In the genomic region with DNA sequence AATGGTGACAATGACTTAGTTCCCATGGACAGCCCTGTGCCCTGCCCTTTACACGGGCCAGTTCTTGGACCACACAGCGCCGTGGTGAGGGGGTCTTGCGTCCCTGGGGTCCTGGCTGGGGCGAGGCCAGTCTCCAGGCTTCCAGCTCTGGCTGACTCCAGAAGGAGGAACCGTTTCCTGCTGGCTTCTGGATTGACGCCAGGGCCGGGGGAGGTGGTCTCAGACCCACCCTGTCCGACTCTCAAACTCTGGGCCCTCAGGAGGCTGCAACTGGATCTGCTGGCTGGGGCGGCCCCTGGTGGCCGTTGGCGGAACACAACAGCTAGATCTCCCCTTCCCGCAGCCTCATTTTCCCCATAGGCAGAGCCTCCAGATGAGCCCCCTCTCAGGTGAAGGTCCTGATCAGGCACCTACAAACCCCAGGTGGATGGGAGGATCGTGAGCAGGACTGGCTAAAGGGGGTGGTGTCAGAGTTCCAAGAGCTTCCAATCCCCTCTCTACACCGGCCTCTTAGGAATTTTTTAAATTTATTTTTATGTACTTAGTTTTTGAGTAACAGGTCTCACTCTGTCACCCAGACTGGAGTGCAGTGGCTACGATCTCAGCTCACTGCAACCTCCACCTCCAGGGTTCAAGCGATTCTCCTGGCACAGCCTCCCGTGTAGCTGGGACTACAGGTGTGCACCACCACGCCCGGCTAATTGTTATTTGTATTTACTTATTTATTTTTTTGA, we compare ENCODE assay signal across 8 cellular contexts. TPM values are rescaled to one million over a fixed set of nuclear protein-coding genes. Genes with fewer than 3 reads are reported as not detected.
DNase-seq lines count a peak whose midpoint lies in the region; ATAC-seq and TF ChIP-seq lines count a peak whose summit lies in the region.

No MANE protein-coding gene starts in this region.

- H3K9me3 Mint-ChIP-seq in activated T-helper 2 cell treated with anti-CD3 and anti-CD28 coated beads, Interferon-gamma antibody, Interleukin-2, Interleukin-4, amounts not matched to agents 10 μg/mL and 5 μg/mL and 100 μg/mL, durations not matched to agents 14 hours and 24 hours and 36 hours = peaks cover 4% of the 10 kb centered on the region

- no TSS peak for BruUV-seq in Panc1 (replicated peaks; lab: Mats Ljungman, UMichigan)

- intact Hi-C loops in Panc1 (cut with micrococcal nuclease; ENCODE audit: unreplicated experiment) = loop anchor here (2.0 kb wide), 1 partner anchor 41 kb away; no protein-coding TSS in a partner anchor
- intact Hi-C loops in activated T-helper 2 cell treated with anti-CD3 and anti-CD28 coated beads, Interferon-gamma antibody, Interleukin-2, Interleukin-4, amounts not matched to agents 10 μg/mL and 5 μg/mL and 100 μg/mL, durations not matched to agents 14 hours and 24 hours and 36 hours (cut with micrococcal nuclease) = loop anchor here (1.0 to 2.0 kb wide), 2 partner anchors 40 to 93 kb away; no protein-coding TSS in a partner anchor
- intact Hi-C loops in head of caudate nucleus (cut with DNase I) = loop anchor here (5.0 kb wide), 1 partner anchor 39 kb away; no protein-coding TSS in a partner anchor

- no peak overlapping the region for H3K27ac Mint-ChIP-seq in activated T-helper 2 cell treated with anti-CD3 and anti-CD28 coated beads, Interferon-gamma antibody, Interleukin-2, Interleukin-4, amounts not matched to agents 10 μg/mL and 5 μg/mL and 100 μg/mL, durations not matched to agents 14 hours and 24 hours and 36 hours

- CTCF ChIA-PET in Panc1 (lab: Charles Lee) = interaction anchor here (0.6 kb wide), 2 partner anchors 8 to 41 kb away, joined by 3 to 5 read pairs; no protein-coding TSS in a partner anchor

- H3K4me3 ChIP-seq in H7 (ENCODE audit: insufficient read depth, low read depth, low read length) = no peak overlapping the region
- no peak overlapping the region for H3K4me3 ChIP-seq in Panc1 (ENCODE audit: low read depth in 2 of 2, low read length in 2 of 2)

- in situ Hi-C loops in Panc1 (cut with HindIII; ENCODE audit: low pct_unique_long_range_greater_than_20kb, low sequenced_read_pairs) = no loop called here

- POLR2A ChIA-PET in Panc1 (lab: Charles Lee) = no interaction called here

- H3K4me1 Mint-ChIP-seq in activated T-helper 2 cell treated with anti-CD3 and anti-CD28 coated beads, Interferon-gamma antibody, Interleukin-2, Interleukin-4, amounts not matched to agents 10 μg/mL and 5 μg/mL and 100 μg/mL, durations not matched to agents 14 hours and 24 hours and 36 hours (ENCODE audit: low read depth) = peaks cover 6% of the 10 kb centered on the region

- H3K9me3 ChIP-seq in Panc1 (ENCODE audit: control insufficient read depth, insufficient read depth, low read depth, low read length) = no peaks in the 10 kb centered on the region; the same call in 1 of the 2 replicates

- H3K36me3 ChIP-seq in H7 (replicated peaks; ENCODE audit: control insufficient read depth, insufficient read depth, low read length) (no peaks in the 10 kb centered on the region), Panc1 (ENCODE audit: control insufficient read depth, insufficient read depth, low read length) (no peaks in the 10 kb centered on the region)

- peaks cover 11% of the 10 kb centered on the region for H3K27me3 ChIP-seq in H7 (ENCODE audit: control insufficient read depth, insufficient read depth, low read length)
- no peaks in the 10 kb centered on the region for H3K27me3 ChIP-seq in Panc1 (ENCODE audit: control insufficient read depth, insufficient read depth, low read length)

- TF ChIP-seq CTCF in Panc1 (IDR thresholded peaks at IDR 0.05) = peak; percentile 91

- ATAC-seq in Panc1 (peak; percentile 66), HG03460 (IDR thresholded peaks at IDR 0.05; ENCODE audit: unreplicated experiment) (no peak), GM21786 (IDR thresholded peaks at IDR 0.05; ENCODE audit: unreplicated experiment) (no peak)

- peaks cover 17% of the 10 kb centered on the region for H3K27me3 Mint-ChIP-seq in activated T-helper 2 cell treated with anti-CD3 and anti-CD28 coated beads, Interferon-gamma antibody, Interleukin-2, Interleukin-4, amounts not matched to agents 10 μg/mL and 5 μg/mL and 100 μg/mL, durations not matched to agents 14 hours and 24 hours and 36 hours (ENCODE audit: low read depth)

- no peak overlapping the region for H3K27ac ChIP-seq in Panc1 (ENCODE audit: low read length)

- DNase-seq in AML-193 (lab: John Stamatoyannopoulos, UW) = peak; percentile 10 to 19
- DNase-seq in H7 = peak; percentile 94
- no peak for DNase-seq in Panc1 (ENCODE audit: low read depth, low spot score)
- peak; percentile 49 for DNase-seq in activated T-helper 2 cell treated with anti-CD3 and anti-CD28 coated beads, Interferon-gamma antibody, Interleukin-2, Interleukin-4, amounts not matched to agents 10 μg/mL and 5 μg/mL and 100 μg/mL, durations not matched to agents 14 hours and 24 hours and 36 hours (ENCODE audit: low spot score)
- peak in 38 of 42 donors; percentile 14 to 73 (median 45) for DNase-seq in head of caudate nucleus
- DNase-seq in retina = peak; percentile 74

- peaks cover 4% of the 10 kb centered on the region; the same call in 1 of the 2 replicates for H3K4me1 ChIP-seq in Panc1 (ENCODE audit: control insufficient read depth, insufficient read depth, low read length)

- no peak overlapping the region for H3K4me3 Mint-ChIP-seq in activated T-helper 2 cell treated with anti-CD3 and anti-CD28 coated beads, Interferon-gamma antibody, Interleukin-2, Interleukin-4, amounts not matched to agents 10 μg/mL and 5 μg/mL and 100 μg/mL, durations not matched to agents 14 hours and 24 hours and 36 hours (ENCODE audit: low read depth)

- peaks cover under 1% of the 10 kb centered on the region for H3K36me3 Mint-ChIP-seq in activated T-helper 2 cell treated with anti-CD3 and anti-CD28 coated beads, Interferon-gamma antibody, Interleukin-2, Interleukin-4, amounts not matched to agents 10 μg/mL and 5 μg/mL and 100 μg/mL, durations not matched to agents 14 hours and 24 hours and 36 hours (ENCODE audit: low read depth)

RNA-seq across cellular contexts. Expression of a gene that starts 8.0 kb away (rescaled TPM):
- total RNA-seq in H7 (2014; rRNA removed; shearing (Covaris generic)) = 0.42 and 1.5 TPM in 2 replicates
- 0.51 TPM for total RNA-seq in Panc1 (2021; ENCODE audit: unreplicated experiment)
- not detected for polyA plus RNA-seq in Panc1 (2012; ENCODE audit: insufficient read length)
- 1.5 and 2.4 TPM in 2 replicates for total RNA-seq in activated T-helper 2 cell treated with anti-CD3 and anti-CD28 coated beads, Interferon-gamma antibody, Interleukin-2, Interleukin-4, amounts not matched to agents 10 μg/mL and 5 μg/mL and 100 μg/mL, durations not matched to agents 14 hours and 24 hours and 36 hours

RNA-seq across cellular contexts. Expression of a gene that starts 8.9 kb away (rescaled TPM):
- total RNA-seq in H7 (2014; rRNA removed; shearing (Covaris generic)) = not detected in 2 replicates
- total RNA-seq in Panc1 (2021; ENCODE audit: unreplicated experiment) = 0.08 TPM
- not detected for polyA plus RNA-seq in Panc1 (2012; ENCODE audit: insufficient read length)
- total RNA-seq in activated T-helper 2 cell treated with anti-CD3 and anti-CD28 coated beads, Interferon-gamma antibody, Interleukin-2, Interleukin-4, amounts not matched to agents 10 μg/mL and 5 μg/mL and 100 μg/mL, durations not matched to agents 14 hours and 24 hours and 36 hours = not detected in 2 replicates

RNA-seq across cellular contexts. Expression of a gene that starts 19.4 kb away (rescaled TPM):
- total RNA-seq in H7 (2014; rRNA removed; shearing (Covaris generic)) = 203 and 204 TPM in 2 replicates
- 11.8 TPM for total RNA-seq in Panc1 (2021; ENCODE audit: unreplicated experiment)
- polyA plus RNA-seq in Panc1 (2012; ENCODE audit: insufficient read length) = 6.2 TPM
- total RNA-seq in activated T-helper 2 cell treated with anti-CD3 and anti-CD28 coated beads, Interferon-gamma antibody, Interleukin-2, Interleukin-4, amounts not matched to agents 10 μg/mL and 5 μg/mL and 100 μg/mL, durations not matched to agents 14 hours and 24 hours and 36 hours = 129 and 133 TPM in 2 replicates

RNA-seq across cellular contexts. Expression of a gene that starts 33.8 kb away (rescaled TPM):
- total RNA-seq in H7 (2014; rRNA removed; shearing (Covaris generic)) = 75.1 and 91.4 TPM in 2 replicates
- 42.1 TPM for total RNA-seq in Panc1 (2021; ENCODE audit: unreplicated experiment)
- polyA plus RNA-seq in Panc1 (2012; ENCODE audit: insufficient read length) = 70.2 TPM
- total RNA-seq in activated T-helper 2 cell treated with anti-CD3 and anti-CD28 coated beads, Interferon-gamma antibody, Interleukin-2, Interleukin-4, amounts not matched to agents 10 μg/mL and 5 μg/mL and 100 μg/mL, durations not matched to agents 14 hours and 24 hours and 36 hours = 41.1 and 43.2 TPM in 2 replicates

RNA-seq across cellular contexts. Expression of a gene that starts 48.7 kb away (rescaled TPM):
- total RNA-seq in H7 (2014; rRNA removed; shearing (Covaris generic)) = 63.0 and 64.9 TPM in 2 replicates
- 35.3 TPM for total RNA-seq in Panc1 (2021; ENCODE audit: unreplicated experiment)
- polyA plus RNA-seq in Panc1 (2012; ENCODE audit: insufficient read length) = 33.2 TPM
- total RNA-seq in activated T-helper 2 cell treated with anti-CD3 and anti-CD28 coated beads, Interferon-gamma antibody, Interleukin-2, Interleukin-4, amounts not matched to agents 10 μg/mL and 5 μg/mL and 100 μg/mL, durations not matched to agents 14 hours and 24 hours and 36 hours = 62.5 and 66.5 TPM in 2 replicates

Comparison
In these comparisons a context has a peak if more than half of its experiments do, and no peak if none do; other contexts are left out.
1. RNA of a gene that starts 19.4 kb away (total RNA-seq): 203 to 204 TPM in H7 and 129 to 133 TPM in activated T-helper 2 cell treated with anti-CD3 and anti-CD28 coated beads, Interferon-gamma antibody, Interleukin-2, Interleukin-4, amounts not matched to agents 10 μg/mL and 5 μg/mL and 100 μg/mL, durations not matched to agents 14 hours and 24 hours and 36 hours; 11.8 TPM in Panc1 (single experiment); every median in the first group is over 10 times any median in the second.